In the genomic region with DNA sequence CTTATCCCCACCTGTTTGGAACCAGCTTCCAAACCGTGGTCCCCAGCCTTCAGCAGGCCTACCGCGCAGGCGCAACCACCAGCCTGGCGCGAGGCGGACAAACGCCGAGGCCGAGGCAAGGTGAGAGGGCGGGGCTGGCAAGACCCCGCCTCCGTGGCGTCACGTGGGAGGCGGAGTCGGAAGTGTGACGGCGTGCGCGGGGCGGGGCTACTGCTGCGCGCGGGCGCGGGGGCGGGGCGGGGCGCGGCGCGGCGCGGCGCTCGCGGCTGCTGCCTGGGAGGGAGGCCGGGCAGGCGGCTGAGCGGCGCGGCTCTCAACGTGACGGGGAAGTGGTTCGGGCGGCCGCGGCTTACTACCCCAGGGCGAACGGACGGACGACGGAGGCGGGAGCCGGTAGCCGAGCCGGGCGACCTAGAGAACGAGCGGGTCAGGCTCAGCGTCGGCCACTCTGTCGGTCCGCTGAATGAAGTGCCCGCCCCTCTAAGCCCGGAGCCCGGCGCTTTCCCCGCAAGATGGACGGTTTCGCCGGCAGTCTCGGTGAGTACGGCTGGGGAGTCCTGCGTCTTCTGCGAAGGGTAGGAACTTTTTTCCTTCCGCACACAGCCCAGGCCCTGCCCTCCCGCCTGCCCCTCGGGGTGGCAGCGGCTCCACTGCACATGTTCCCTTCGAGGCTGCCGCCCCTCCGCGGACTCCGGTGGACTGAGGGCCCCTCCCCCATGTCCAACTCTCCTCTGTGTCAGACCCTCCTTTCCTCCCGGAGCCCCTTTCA, we compare ENCODE assay signal across 8 cellular contexts. TPM values are rescaled to one million over a fixed set of nuclear protein-coding genes. Genes with fewer than 3 reads are reported as not detected.
DNase-seq lines count a peak whose midpoint lies in the region; ATAC-seq and TF ChIP-seq lines count a peak whose summit lies in the region.

A gene with protein sequence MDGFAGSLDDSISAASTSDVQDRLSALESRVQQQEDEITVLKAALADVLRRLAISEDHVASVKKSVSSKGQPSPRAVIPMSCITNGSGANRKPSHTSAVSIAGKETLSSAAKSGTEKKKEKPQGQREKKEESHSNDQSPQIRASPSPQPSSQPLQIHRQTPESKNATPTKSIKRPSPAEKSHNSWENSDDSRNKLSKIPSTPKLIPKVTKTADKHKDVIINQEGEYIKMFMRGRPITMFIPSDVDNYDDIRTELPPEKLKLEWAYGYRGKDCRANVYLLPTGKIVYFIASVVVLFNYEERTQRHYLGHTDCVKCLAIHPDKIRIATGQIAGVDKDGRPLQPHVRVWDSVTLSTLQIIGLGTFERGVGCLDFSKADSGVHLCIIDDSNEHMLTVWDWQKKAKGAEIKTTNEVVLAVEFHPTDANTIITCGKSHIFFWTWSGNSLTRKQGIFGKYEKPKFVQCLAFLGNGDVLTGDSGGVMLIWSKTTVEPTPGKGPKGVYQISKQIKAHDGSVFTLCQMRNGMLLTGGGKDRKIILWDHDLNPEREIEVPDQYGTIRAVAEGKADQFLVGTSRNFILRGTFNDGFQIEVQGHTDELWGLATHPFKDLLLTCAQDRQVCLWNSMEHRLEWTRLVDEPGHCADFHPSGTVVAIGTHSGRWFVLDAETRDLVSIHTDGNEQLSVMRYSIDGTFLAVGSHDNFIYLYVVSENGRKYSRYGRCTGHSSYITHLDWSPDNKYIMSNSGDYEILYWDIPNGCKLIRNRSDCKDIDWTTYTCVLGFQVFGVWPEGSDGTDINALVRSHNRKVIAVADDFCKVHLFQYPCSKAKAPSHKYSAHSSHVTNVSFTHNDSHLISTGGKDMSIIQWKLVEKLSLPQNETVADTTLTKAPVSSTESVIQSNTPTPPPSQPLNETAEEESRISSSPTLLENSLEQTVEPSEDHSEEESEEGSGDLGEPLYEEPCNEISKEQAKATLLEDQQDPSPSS (plus strand): TSS at position 254 of the 769 bp plus-strand sequence. CDS start 259 bp downstream, at position 513.

- peak within 1 kb of the TSS; percentile 100 for H3K4me3 ChIP-seq in GM12865 (ENCODE audit: low read depth, low read length)
- H3K4me3 ChIP-seq in cardiac muscle cell, result peak within 1 kb of the TSS; percentile 88
- peak within 1 kb of the TSS; percentile 89 for H3K4me3 ChIP-seq in parathyroid adenoma (ENCODE audit: low read depth, low read length)
- peak within 1 kb of the TSS; percentile 87 to 95 (median 92) for H3K4me3 ChIP-seq in tibial nerve

- peak within 1 kb of the TSS; percentile 96 for H2AFZ ChIP-seq in parathyroid adenoma

- peaks cover 33% of the 10 kb centered on the region for H3K4me1 ChIP-seq in cardiac muscle cell (ENCODE audit: low read depth)
- peaks cover 26% of the 10 kb centered on the region for H3K4me1 ChIP-seq in parathyroid adenoma
- H3K4me1 ChIP-seq in tibial nerve, result peaks cover 0 to 40% (median 23%) of the 10 kb centered on the region in 4 donors

- DNase-seq in GM12865 (ENCODE audit: low read depth), result peak; percentile 96
- DNase-seq in NCI-H1105 treated with DMSO at 0.1 percent for 48 hours (lab: John Stamatoyannopoulos, UW), result peak; percentile 73
- DNase-seq in SW 1271 (lab: John Stamatoyannopoulos, UW), result peak; percentile 35 to 81
- peak; percentile 70 for DNase-seq in activated naive CD8-positive, alpha-beta T cell treated with anti-CD3 and anti-CD28 coated beads, Interleukin-2, amount 50 U/mL, for 16 hours (ENCODE audit: low read depth, low spot score)
- DNase-seq in cardiac muscle cell (ENCODE audit: low read depth in 1 of 2, low spot score in 1 of 2), result peak; percentile 94 to 96
- peak; percentile 89 for DNase-seq in tibial nerve (ENCODE audit: low spot score in 2 of 2)

- TF ChIP-seq EP300 in tibial nerve (IDR thresholded peaks at IDR 0.05), result peak in 1 of 2 donors; percentile 83

- TF ChIP-seq POLR2A in tibial nerve (IDR thresholded peaks at IDR 0.05), result peak; percentile 58 to 89

- H3K9ac ChIP-seq in parathyroid adenoma, result peak within 1 kb of the TSS; percentile 59

- no peaks in the 10 kb centered on the region for H3K36me3 ChIP-seq in cardiac muscle cell
- H3K36me3 ChIP-seq in parathyroid adenoma (ENCODE audit: control insufficient read depth, insufficient read depth, low read length), result no peaks in the 10 kb centered on the region
- no peaks in the 10 kb centered on the region for H3K36me3 ChIP-seq in tibial nerve

- H3K9me3 ChIP-seq in cardiac muscle cell (ENCODE audit: low read depth) (no peaks in the 10 kb centered on the region), parathyroid adenoma (ENCODE audit: control insufficient read depth, low read length) (no peaks in the 10 kb centered on the region), tibial nerve (no peaks in the 10 kb centered on the region)

- 0 to 1% methylated on average over 11 to 34 of the region's 87 CpGs for WGBS in tibial nerve, 2 donors

- peak within 1 kb of the TSS; percentile 94 for H3K4me2 ChIP-seq in parathyroid adenoma (ENCODE audit: low read length)

- peaks cover 19% of the 10 kb centered on the region for H3K79me2 ChIP-seq in parathyroid adenoma

- ATAC-seq in HG02642 (IDR thresholded peaks at IDR 0.05; ENCODE audit: poor library complexity, unreplicated experiment), result peak; percentile 90

- H3K27ac ChIP-seq in cardiac muscle cell, result peak within 1 kb of the TSS; percentile 91
- peak within 1 kb of the TSS; percentile 86 for H3K27ac ChIP-seq in parathyroid adenoma
- peak within 1 kb of the TSS; percentile 84 to 95 (median 92) for H3K27ac ChIP-seq in tibial nerve

- TF ChIP-seq CTCF in GM12865 (IDR thresholded peaks at IDR 0.05; ENCODE audit: insufficient read depth, low read depth, low read length, missing control alignments) (no peak), cardiac muscle cell (IDR thresholded peaks at IDR 0.05; ENCODE audit: low read depth, low read length) (no peak), parathyroid adenoma (IDR thresholded peaks at IDR 0.05) (no peak), tibial nerve (IDR thresholded peaks at IDR 0.05) (peak in 1 of 5 experiments; percentile 9)

- H3K27me3 ChIP-seq in cardiac muscle cell (no peaks in the 10 kb centered on the region), parathyroid adenoma (ENCODE audit: control insufficient read depth, insufficient read depth, low read length) (no peaks in the 10 kb centered on the region), tibial nerve (no peaks in the 10 kb centered on the region)

RNA-seq across cellular contexts. Expression of the gene that starts here (rescaled TPM):
- total RNA-seq in cardiac muscle cell, result 39.5 and 56.2 TPM in 2 replicates
- polyA plus RNA-seq in cardiac muscle cell, result 45.5 and 46.6 TPM in 2 replicates
- total RNA-seq in tibial nerve, result 10 to 100 TPM; 20.8 to 29.8 (median 25.3) TPM

Comparison
In these comparisons a context has a peak if more than half of its experiments do, and no peak if none do; other contexts are left out.
1. Peak in every context shown above with its lines: DNase-seq, ATAC-seq, H3K4me3 ChIP-seq and H3K27ac ChIP-seq.